1 cellular context compared by ENCODE assay signal in the genomic region with DNA sequence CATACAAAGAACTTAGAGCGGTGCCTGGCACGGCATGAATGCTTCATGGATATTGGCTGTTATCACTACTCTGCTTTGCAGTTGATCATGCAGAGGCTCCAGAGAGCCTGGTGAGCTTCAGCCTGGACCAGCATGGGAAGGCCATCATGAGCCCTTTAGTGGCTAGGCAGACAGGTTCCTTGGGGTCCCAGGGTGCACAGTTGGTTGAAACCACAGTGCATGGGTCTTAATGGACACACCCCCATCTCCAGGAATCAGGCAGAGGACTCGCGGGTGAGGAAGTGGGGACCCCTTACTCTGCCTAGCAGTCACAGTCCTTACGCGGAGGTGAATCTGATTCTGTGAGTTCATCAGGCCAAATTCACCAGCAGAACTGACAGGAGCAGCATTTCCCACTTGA.
TF ChIP-seq lines count a peak whose summit lies in the region.

No MANE protein-coding gene starts in this region.

TF ChIP-seq in HCT116, 20 proteins besides CTCF, POLR2A, EP300 and RAD21:
- TF ChIP-seq TCF7L2 (IDR thresholded peaks at IDR 0.05; ENCODE audit: borderline replicate concordance, extremely low read depth, insufficient read depth, insufficient read length) (no peak), SP1 (IDR thresholded peaks at IDR 0.05; ENCODE audit: low read depth) (no peak), JUND (IDR thresholded peaks at IDR 0.05) (no peak), SRF (IDR thresholded peaks at IDR 0.05; ENCODE audit: low read depth) (no peak), REST (IDR thresholded peaks at IDR 0.05; ENCODE audit: low read depth) (no peak), ZBTB33 (IDR thresholded peaks at IDR 0.05; ENCODE audit: extremely low read depth, insufficient replicate concordance, low read length) (no peak), ATF3 (IDR thresholded peaks at IDR 0.05) (no peak), EZH2 (IDR thresholded peaks at IDR 0.05) (no peak), FOSL1 (IDR thresholded peaks at IDR 0.05; ENCODE audit: low read depth) (no peak), EZH2phosphoT487 (IDR thresholded peaks at IDR 0.05; ENCODE audit: borderline replicate concordance) (no peak), ZNF274 (IDR thresholded peaks at IDR 0.05; ENCODE audit: low read depth, low read length) (no peak), MAX (IDR thresholded peaks at IDR 0.05) (no peak), ELF1 (IDR thresholded peaks at IDR 0.05; ENCODE audit: borderline replicate concordance, low read depth) (no peak), SIN3A (IDR thresholded peaks at IDR 0.05; ENCODE audit: low read depth) (no peak)
